ENCODE assay signal across 13 cellular contexts in the genomic region with DNA sequence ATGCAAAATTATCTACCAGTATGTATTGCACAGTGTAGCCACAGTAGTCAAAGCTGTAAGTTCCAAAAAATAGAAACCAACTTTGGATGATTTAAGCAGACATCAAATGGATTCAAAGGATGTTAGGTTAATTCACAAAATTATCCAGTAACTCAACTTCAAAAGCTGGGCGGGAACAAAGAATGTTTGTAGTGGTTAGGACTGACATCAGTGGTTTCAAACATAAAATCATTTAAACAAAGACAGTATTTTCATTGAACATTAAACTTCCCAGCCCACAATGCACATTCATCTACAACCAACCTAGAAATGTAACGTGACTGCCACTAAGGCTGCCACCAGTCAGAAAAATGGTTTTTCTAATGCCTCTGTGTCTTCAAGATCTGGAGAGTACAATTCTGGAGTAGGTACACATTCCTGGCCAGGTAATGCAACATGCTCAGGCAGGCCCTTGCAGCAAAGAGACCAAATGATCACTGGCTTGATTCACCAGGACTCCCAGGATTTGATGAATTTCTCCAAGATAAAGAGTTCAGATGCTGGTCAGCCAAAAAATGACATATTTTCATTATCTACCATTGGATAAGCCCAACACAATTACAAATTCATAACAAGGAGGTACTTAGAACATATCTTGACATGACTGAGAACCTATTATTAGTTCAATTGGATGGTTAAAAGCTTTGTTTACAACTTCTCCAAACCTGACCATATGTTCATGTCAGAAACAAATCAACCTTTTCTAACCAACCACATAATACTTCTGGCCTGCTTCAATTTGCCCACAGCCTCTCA.
"Had no signal": no experiment of that assay in that cellular context is flagged by ENCODE, and none has a peak within 500 bp of the region (broad histone marks: within the 10 kb centered on the region; RNA-seq: fewer than 3 reads in every experiment).

No MANE protein-coding gene starts in this region.

- DNase-seq: activated CD4-positive, alpha-beta T cell treated with anti-CD3 and anti-CD28 coated beads, Interleukin-2, amount 50 U/mL, for 1 hour; activated CD8-positive, alpha-beta memory T cell treated with anti-CD3 and anti-CD28 coated beads for 24 hours; activated naive CD4-positive, alpha-beta T cell treated with Interleukin-2 at 50 U/mL for 16 hours; activated naive CD8-positive, alpha-beta T cell treated with anti-CD3 and anti-CD28 coated beads, Interleukin-2, amount 50 U/mL, for 24 hours; glutamatergic neuron; hypothalamus; kidney; left lung; naive thymus-derived CD8-positive, alpha-beta T cell; posterior cingulate gyrus; stimulated activated CD4-positive, alpha-beta T cell treated with anti-CD3 and anti-CD28 coated beads, Interleukin-4, amount 100 ng/mL, for 1 hour; stimulated activated naive CD4-positive, alpha-beta T cell had no signal

- H3K4me3 Mint-ChIP-seq: activated naive CD8-positive, alpha-beta T cell treated with anti-CD3 and anti-CD28 coated beads, Interleukin-2, amount 50 U/mL, for 24 hours; activated T-helper 1 cell treated with anti-CD3 and anti-CD28 coated beads, Interleukin-12 subunit alpha, Interleukin-12 subunit beta, Interleukin-2, Interleukin-4 antibody, amounts not matched to agents 30 ng/mL and 10 ng/mL and 1 ng/mL, durations not matched to agents 14 hours and 24 hours and 36 hours; naive thymus-derived CD8-positive, alpha-beta T cell had no signal

- ATAC-seq: activated naive CD8-positive, alpha-beta T cell treated with anti-CD3 and anti-CD28 coated beads, Interleukin-2, amount 50 U/mL, for 24 hours; left lung; naive thymus-derived CD8-positive, alpha-beta T cell had no signal

- H3K36me3 Mint-ChIP-seq: naive thymus-derived CD8-positive, alpha-beta T cell had no signal

- H3K27ac Mint-ChIP-seq: activated naive CD8-positive, alpha-beta T cell treated with anti-CD3 and anti-CD28 coated beads, Interleukin-2, amount 50 U/mL, for 24 hours; activated T-helper 1 cell treated with anti-CD3 and anti-CD28 coated beads, Interleukin-12 subunit alpha, Interleukin-12 subunit beta, Interleukin-2, Interleukin-4 antibody, amounts not matched to agents 30 ng/mL and 10 ng/mL and 1 ng/mL, durations not matched to agents 14 hours and 24 hours and 36 hours; naive thymus-derived CD8-positive, alpha-beta T cell had no signal

- H3K4me1 Mint-ChIP-seq: activated naive CD8-positive, alpha-beta T cell treated with anti-CD3 and anti-CD28 coated beads, Interleukin-2, amount 50 U/mL, for 24 hours; naive thymus-derived CD8-positive, alpha-beta T cell had no signal

- H3K27me3 Mint-ChIP-seq: activated naive CD8-positive, alpha-beta T cell treated with anti-CD3 and anti-CD28 coated beads, Interleukin-2, amount 50 U/mL, for 24 hours; naive thymus-derived CD8-positive, alpha-beta T cell had no signal
